Comparison of ENCODE assay signal across 8 cellular contexts in genomic region chr3:107523361-107524213, GRCh38. TPM values are rescaled to one million over a fixed set of nuclear protein-coding genes. Genes with fewer than 3 reads are reported as not detected.
DNase-seq lines count a peak whose midpoint lies in the region; ATAC-seq and TF ChIP-seq lines count a peak whose summit lies in the region.

No MANE protein-coding gene starts in this region.

- ATAC-seq in GM21786 (IDR thresholded peaks at IDR 0.05; ENCODE audit: unreplicated experiment), result peak; percentile 16

- peak overlapping the region; percentile 98 for H3K27ac Mint-ChIP-seq in T-helper 2 cell treated with Interferon-gamma antibody and Interleukin-4, amounts not matched to agents 5 μg/mL and 100 μg/mL, for 36 hours

- peaks cover 15% of the 10 kb centered on the region for H3K36me3 Mint-ChIP-seq in T-helper 2 cell treated with Interferon-gamma antibody and Interleukin-4, amounts not matched to agents 5 μg/mL and 100 μg/mL, for 36 hours (ENCODE audit: low read depth)

- H3K9me3 Mint-ChIP-seq in T-helper 2 cell treated with Interferon-gamma antibody and Interleukin-4, amounts not matched to agents 5 μg/mL and 100 μg/mL, for 36 hours, result no peaks in the 10 kb centered on the region

- H3K4me1 Mint-ChIP-seq in T-helper 2 cell treated with Interferon-gamma antibody and Interleukin-4, amounts not matched to agents 5 μg/mL and 100 μg/mL, for 36 hours (ENCODE audit: low read depth), result peaks cover 18% of the 10 kb centered on the region

- in situ Hi-C loops in astrocyte of the cerebellum (cut with HindIII; ENCODE audit: low sequenced_read_pairs), result no loop called here

- DNase-seq in ELR (ENCODE audit: low read depth), result peak; percentile 65
- DNase-seq in KG1 (lab: John Stamatoyannopoulos, UW), result peak; percentile 59
- DNase-seq in T-helper 2 cell treated with Interferon-gamma antibody and Interleukin-4, amounts not matched to agents 5 μg/mL and 100 μg/mL, for 36 hours (ENCODE audit: low spot score), result peak; percentile 40
- DNase-seq in astrocyte of the cerebellum (ENCODE audit: low read depth), result no peak
- DNase-seq in hippocampal formation (lab: John Stamatoyannopoulos, UW), result peak; percentile 56 to 63
- DNase-seq in renal cortical epithelial cell (ENCODE audit: low read depth), result peak; percentile 31
- no peak for DNase-seq in NCI-H187 treated with DMSO at 0.1 percent for 48 hours (lab: John Stamatoyannopoulos, UW)

- H3K27me3 Mint-ChIP-seq in T-helper 2 cell treated with Interferon-gamma antibody and Interleukin-4, amounts not matched to agents 5 μg/mL and 100 μg/mL, for 36 hours (ENCODE audit: low read depth), result peaks cover 8% of the 10 kb centered on the region

- H3K4me3 ChIP-seq in astrocyte of the cerebellum (ENCODE audit: low read depth, low read length), result peak overlapping the region; percentile 73

- H3K4me3 Mint-ChIP-seq in T-helper 2 cell treated with Interferon-gamma antibody and Interleukin-4, amounts not matched to agents 5 μg/mL and 100 μg/mL, for 36 hours, result peak overlapping the region; percentile 97

- TF ChIP-seq CTCF in astrocyte of the cerebellum (IDR thresholded peaks at IDR 0.05; ENCODE audit: low read depth, low read length, missing control alignments), result no peak

RNA-seq across cellular contexts. Expression of gene BBX, which starts 0.8 kb away (rescaled TPM):
- 65.8 and 141 TPM in 2 replicates for total RNA-seq in renal cortical epithelial cell

Comparison
In these comparisons a context has a peak if more than half of its experiments do, and no peak if none do; other contexts are left out.
1. DNase-seq: peak in ELR (single experiment), KG1 (single experiment), T-helper 2 cell treated with Interferon-gamma antibody and Interleukin-4, amounts not matched to agents 5 μg/mL and 100 μg/mL, for 36 hours (single experiment), hippocampal formation (2 of 2) and renal cortical epithelial cell (single experiment); none in astrocyte of the cerebellum (single experiment) and NCI-H187 treated with DMSO at 0.1 percent for 48 hours (single experiment).